Comparison of ENCODE assay signal across 8 cellular contexts in genomic region chr6:86192123-86192522, GRCh38.
DNase-seq lines count a peak whose midpoint lies in the region; ATAC-seq and TF ChIP-seq lines count a peak whose summit lies in the region.

No MANE protein-coding gene starts in this region.

- no peak overlapping the region for H3K9ac ChIP-seq in neuronal stem cell (ENCODE audit: low read depth, low read length, poor library complexity)

- intact Hi-C loops in stomach (cut with DNase I; ENCODE audit: low total_unique reads), result no loop called here

- TF ChIP-seq EP300 in stomach (IDR thresholded peaks at IDR 0.05), result no peak

- H3K4me3 ChIP-seq in astrocyte of the cerebellum (ENCODE audit: low read depth, low read length), result no peak overlapping the region
- no peak overlapping the region for H3K4me3 ChIP-seq in stomach
- H3K4me3 ChIP-seq in neuronal stem cell (ENCODE audit: low read length in 2 of 2), result no peak overlapping the region

- no peak overlapping the region for H3K4ac ChIP-seq in neuronal stem cell (ENCODE audit: low read length)

- H3K27ac ChIP-seq in stomach (no peak overlapping the region), neuronal stem cell (replicated peaks; ENCODE audit: low read length) (no peak overlapping the region)

- no peak overlapping the region for H2AK5ac ChIP-seq in neuronal stem cell (ENCODE audit: low read depth, low read length)

- H3K23ac ChIP-seq in neuronal stem cell (ENCODE audit: low read depth, low read length, poor library complexity), result no peak overlapping the region

- H4K91ac ChIP-seq in neuronal stem cell (ENCODE audit: low read depth, low read length, poor library complexity), result no peak overlapping the region

- H3K4me1 ChIP-seq in stomach (no peaks in the 10 kb centered on the region), neuronal stem cell (ENCODE audit: control insufficient read depth in 2 of 2, insufficient read depth in 1 of 2, low read depth in 1 of 2, low read length in 2 of 2) (no peaks in the 10 kb centered on the region)

- H3K18ac ChIP-seq in neuronal stem cell (ENCODE audit: low read length), result no peak overlapping the region

- H2BK120ac ChIP-seq in neuronal stem cell (ENCODE audit: low read depth, low read length), result no peak overlapping the region

- H3K79me1 ChIP-seq in neuronal stem cell (ENCODE audit: low read depth, low read length), result no peaks in the 10 kb centered on the region

- peak; percentile 47 for TF ChIP-seq CTCF in GM13977 (IDR thresholded peaks at IDR 0.05; ENCODE audit: extremely low read depth, insufficient read depth, missing control alignments)
- TF ChIP-seq CTCF in astrocyte of the cerebellum (IDR thresholded peaks at IDR 0.05; ENCODE audit: low read depth, low read length, missing control alignments), result peak; percentile 4
- peak in 4 of 7 experiments; percentile 7 to 41 (median 24) for TF ChIP-seq CTCF in stomach (IDR thresholded peaks at IDR 0.05)

- H2AFZ ChIP-seq in neuronal stem cell (ENCODE audit: low read length), result no peak overlapping the region

- H3K9me3 ChIP-seq in stomach (no peaks in the 10 kb centered on the region), neuronal stem cell (replicated peaks in 1 of 2; ENCODE audit: control insufficient read depth in 2 of 2, insufficient read depth in 1 of 2, low read depth in 1 of 2, low read length in 2 of 2) (no peaks in the 10 kb centered on the region)

- no peak overlapping the region for H3K4me2 ChIP-seq in neuronal stem cell (ENCODE audit: insufficient read depth, low read length, poor library complexity, severe bottlenecking)

- ATAC-seq in GM21576 (IDR thresholded peaks at IDR 0.05; ENCODE audit: unreplicated experiment), result peak; percentile 92

- H2BK15ac ChIP-seq in neuronal stem cell (ENCODE audit: low read length), result no peak overlapping the region

- DNase-seq in GM13977 (ENCODE audit: low spot score) (no peak), HT1080 (ENCODE audit: low read depth) (peak; percentile 58), astrocyte of the cerebellum (ENCODE audit: low read depth) (no peak), stomach (no peak), HuH-7.5 (ENCODE audit: low spot score) (no peak), neuronal stem cell (ENCODE audit: low spot score) (no peak)
- no peak for DNase-seq in activated CD4-positive, CD25-positive, alpha-beta regulatory T cell treated with anti-CD3 and anti-CD28 coated beads, Interleukin-2, amount 50 U/mL, for 72 hours

- H4K8ac ChIP-seq in neuronal stem cell (ENCODE audit: low read depth, low read length), result no peak overlapping the region

- 44 to 54% (median 52%) methylated on average over 3 of the region's 3 CpGs for WGBS in stomach, 5 donors
- no CpG with 5 or more reads among the region's 3 CpGs for WGBS in neuronal stem cell (ENCODE audit: extremely low coverage in 2 of 2, insufficient read length in 2 of 2, insufficient replicate concordance in 1 of 2), 2 donors

- TF ChIP-seq POLR2A in stomach (IDR thresholded peaks at IDR 0.05), result no peak

- in situ Hi-C loops in GM13977 (cut with MboI; ENCODE audit: low pct_unique_long_range_greater_than_20kb, low sequenced_read_pairs, unreplicated experiment) (loop anchor here (25.0 kb wide), 1 partner anchor 280 kb away; no protein-coding TSS in a partner anchor), astrocyte of the cerebellum (cut with HindIII; ENCODE audit: low sequenced_read_pairs) (no loop called here)

- no peak overlapping the region for H2BK5ac ChIP-seq in neuronal stem cell (ENCODE audit: low read length)

- H3K27me3 ChIP-seq in stomach (no peaks in the 10 kb centered on the region), neuronal stem cell (ENCODE audit: control insufficient read depth in 3 of 3, insufficient read depth in 3 of 3, low read depth in 1 of 3, low read length in 3 of 3) (no peaks in the 10 kb centered on the region)

- H3K36me3 ChIP-seq in stomach (no peaks in the 10 kb centered on the region), neuronal stem cell (replicated peaks in 1 of 2; ENCODE audit: control insufficient read depth in 2 of 2, insufficient read depth in 2 of 2, low read length in 2 of 2) (no peaks in the 10 kb centered on the region)

- H2BK12ac ChIP-seq in neuronal stem cell (ENCODE audit: low read length), result no peak overlapping the region

- H3K14ac ChIP-seq in neuronal stem cell (ENCODE audit: low read length), result no peak overlapping the region
